ENCODE assay signal across 8 cellular contexts in the genomic region with DNA sequence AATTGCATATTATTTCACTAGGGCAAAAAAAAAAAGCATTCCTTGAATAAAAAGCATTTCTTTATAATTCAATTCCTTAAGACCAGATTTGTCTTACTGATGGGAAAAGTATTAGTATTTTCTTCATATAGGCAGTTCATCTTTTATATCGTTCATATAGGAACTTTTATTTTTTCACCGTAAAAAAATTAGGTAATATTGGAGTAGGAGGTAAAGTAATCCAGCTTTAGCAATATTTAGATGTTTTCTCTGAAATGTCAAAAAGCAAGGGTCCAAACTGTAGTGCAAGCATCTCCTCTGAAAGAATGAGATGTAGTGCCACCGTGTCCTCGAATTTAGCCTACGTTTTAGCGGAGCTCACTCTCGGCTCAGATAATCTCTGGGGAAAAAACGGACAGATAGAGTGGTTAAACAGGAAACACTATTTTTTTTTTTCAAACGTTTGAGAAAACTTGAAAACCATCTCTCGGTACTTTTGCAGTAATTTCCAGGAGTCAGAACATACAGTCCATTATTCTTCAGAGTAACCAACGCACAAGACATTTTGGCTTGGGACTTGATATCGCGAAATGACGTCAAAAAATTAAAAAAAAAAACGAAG. TPM values are rescaled to one million over a fixed set of nuclear protein-coding genes. Genes with fewer than 3 reads are reported as not detected.
DNase-seq lines count a peak whose midpoint lies in the region; ATAC-seq, FAIRE-seq and TF ChIP-seq lines count a peak whose summit lies in the region.

No MANE protein-coding gene starts in this region.

- H3K4me3 ChIP-seq in Panc1 (ENCODE audit: low read depth in 2 of 2, low read length in 2 of 2) (peak overlapping the region; percentile 67), endothelial cell of umbilical vein (replicated peaks in 1 of 3; ENCODE audit: insufficient read depth in 1 of 3, low read depth in 1 of 3, low read length in 3 of 3) (peak overlapping the region; percentile 78 to 81 (median 80)), pancreas (peak overlapping the region; percentile 73 to 90 (median 82))

- H3K4me1 ChIP-seq in Panc1 (ENCODE audit: control insufficient read depth, insufficient read depth, low read length), result no peaks in the 10 kb centered on the region; the same call in 1 of the 2 replicates
- H3K4me1 ChIP-seq in endothelial cell of umbilical vein (ENCODE audit: control insufficient read depth, extremely low read depth, insufficient read depth, low read length), result peaks cover 17% of the 10 kb centered on the region
- peaks cover 0 to 21% (median 4%) of the 10 kb centered on the region in 3 donors for H3K4me1 ChIP-seq in pancreas

- H3K9me3 ChIP-seq in Panc1 (ENCODE audit: control insufficient read depth, insufficient read depth, low read depth, low read length) (no peaks in the 10 kb centered on the region), endothelial cell of umbilical vein (replicated peaks; ENCODE audit: control insufficient read depth, insufficient read depth, low read length) (no peaks in the 10 kb centered on the region), pancreas (no peaks in the 10 kb centered on the region)

- H3K27me3 ChIP-seq in Panc1 (ENCODE audit: control insufficient read depth, insufficient read depth, low read length) (peaks cover 38% of the 10 kb centered on the region), endothelial cell of umbilical vein (ENCODE audit: control insufficient read depth in 2 of 2, insufficient read depth in 2 of 2, low read length in 2 of 2) (peaks cover 70 to 90% of the 10 kb centered on the region in 2 experiments), pancreas (peaks cover 4 to 78% (median 51%) of the 10 kb centered on the region in 4 donors)

- no peak for TF ChIP-seq CTCF in Panc1 (IDR thresholded peaks at IDR 0.05)
- TF ChIP-seq CTCF in endothelial cell of umbilical vein (IDR thresholded peaks at IDR 0.05; ENCODE audit: extremely low read depth in 1 of 2, insufficient read depth in 1 of 2, low read depth in 1 of 2, low read length in 2 of 2), result no peak
- no peak for TF ChIP-seq CTCF in pancreas (IDR thresholded peaks at IDR 0.05)

- H3K79me2 ChIP-seq in endothelial cell of umbilical vein (ENCODE audit: control insufficient read depth, insufficient read depth, low read length), result no peaks in the 10 kb centered on the region

- no peak for DNase-seq in Panc1 (ENCODE audit: low read depth, low spot score)
- peak; percentile 91 for DNase-seq in endothelial cell of umbilical vein (ENCODE audit: low read depth, low spot score)
- DNase-seq in pancreas, result no peak
- no peak for DNase-seq in D341Med (ENCODE audit: low spot score)
- no peak for DNase-seq in hepatic stellate cell (ENCODE audit: low spot score)
- DNase-seq in NCI-H146 (lab: John Stamatoyannopoulos, UW), result no peak
- DNase-seq in erythroblast (lab: John Stamatoyannopoulos, UW), result no peak

- no TSS peak for BruUV-seq in Panc1 (replicated peaks; lab: Mats Ljungman, UMichigan)
- TSS peak; percentile 37 for BruUV-seq in endothelial cell of umbilical vein (replicated peaks; lab: Mats Ljungman, UMichigan)

- TF ChIP-seq POLR2A in endothelial cell of umbilical vein (IDR thresholded peaks at IDR 0.05; ENCODE audit: low read depth, low read length) (no peak), erythroblast (IDR thresholded peaks at IDR 0.05; ENCODE audit: low read length) (no peak)

- in situ Hi-C loops in Panc1 (cut with HindIII; ENCODE audit: low pct_unique_long_range_greater_than_20kb, low sequenced_read_pairs), result no loop called here

- H3K9me1 ChIP-seq in endothelial cell of umbilical vein (replicated peaks; ENCODE audit: control insufficient read depth, extremely low read depth, insufficient read depth, low read length), result no peaks in the 10 kb centered on the region

- H3K4me2 ChIP-seq in endothelial cell of umbilical vein (ENCODE audit: insufficient read depth, low read length), result peak overlapping the region; percentile 93

- dilution Hi-C loops in endothelial cell of umbilical vein (cut with MboI; ENCODE audit: extremely low pct_ligation_motif_present, low sequenced_read_pairs), result no loop called here

- FAIRE-seq in endothelial cell of umbilical vein (lab: Jason Lieb, UNC) (peak; percentile 69), pancreas (lab: Jason Lieb, UNC) (peak; percentile 17)

- peak overlapping the region; percentile 86 for H3K9ac ChIP-seq in endothelial cell of umbilical vein (replicated peaks; ENCODE audit: extremely low read depth, insufficient read depth, low read length)

- POLR2A ChIA-PET in Panc1 (lab: Charles Lee) (interaction anchor here (0.6 to 0.7 kb wide), 3 partner anchors 17 to 346 kb away, joined by 4 to 5 read pairs (median 4); no protein-coding TSS in a partner anchor), endothelial cell of umbilical vein (lab: Charles Lee) (interaction anchor here (0.9 to 1.8 kb wide), 7 partner anchors 24 to 813 kb away, joined by 3 to 8 read pairs (median 4); a partner anchor contains a TSS)

- peak overlapping the region; percentile 94 for H2AFZ ChIP-seq in endothelial cell of umbilical vein (ENCODE audit: low read depth, low read length)

- WGBS in pancreas, 2 donors, result 0 to 2% methylated on average over 15 of the region's 15 CpGs

- intact Hi-C loops in Panc1 (cut with micrococcal nuclease; ENCODE audit: unreplicated experiment) (no loop called here), endothelial cell of umbilical vein (cut with micrococcal nuclease) (loop anchor here (1.0 to 5.0 kb wide), 4 partner anchors 23 to 843 kb away; a partner anchor contains a TSS), pancreas (cut with DNase I) (no loop called here)

- no peaks in the 10 kb centered on the region for H3K36me3 ChIP-seq in Panc1 (ENCODE audit: control insufficient read depth, insufficient read depth, low read length)
- H3K36me3 ChIP-seq in endothelial cell of umbilical vein (ENCODE audit: control insufficient read depth in 2 of 2, extremely low read depth in 1 of 2, insufficient read depth in 2 of 2, low read length in 2 of 2), result no peaks in the 10 kb centered on the region
- H3K36me3 ChIP-seq in pancreas, result no peaks in the 10 kb centered on the region

- CTCF ChIA-PET in Panc1 (lab: Charles Lee) (interaction anchor here (0.6 kb wide), 1 partner anchor 356 kb away, joined by 3 read pairs; no protein-coding TSS in a partner anchor), endothelial cell of umbilical vein (lab: Charles Lee) (interaction anchor here (0.8 to 1.5 kb wide), 13 partner anchors 9 to 844 kb away, joined by 3 to 9 read pairs (median 4); a partner anchor contains a TSS)

- no peaks in the 10 kb centered on the region for H4K20me1 ChIP-seq in endothelial cell of umbilical vein (replicated peaks; ENCODE audit: control insufficient read depth, extremely low read depth, insufficient read depth, low read length)

- peak overlapping the region; percentile 77 for H3K27ac ChIP-seq in Panc1 (ENCODE audit: low read length)
- H3K27ac ChIP-seq in endothelial cell of umbilical vein (ENCODE audit: insufficient read depth, low read depth, low read length), result peak overlapping the region; percentile 63
- peak overlapping the region; percentile 92 to 98 (median 94) for H3K27ac ChIP-seq in pancreas

- ATAC-seq in GM21723 (IDR thresholded peaks at IDR 0.05; ENCODE audit: unreplicated experiment) (peak; percentile 0), Panc1 (no peak), pancreas (peak in 1 of 4 donors; percentile 1)

TF ChIP-seq in endothelial cell of umbilical vein, 7 proteins besides CTCF, POLR2A, EP300 and RAD21 (continues in another document):
- TF ChIP-seq POLR2AphosphoS5 (IDR thresholded peaks at IDR 0.05; ENCODE audit: insufficient read depth, low read depth, low read length), result no peak
- TF ChIP-seq JUN (IDR thresholded peaks at IDR 0.05; ENCODE audit: borderline replicate concordance, insufficient read depth, insufficient read length, low read depth), result no peak
- no peak for TF ChIP-seq MYC (IDR thresholded peaks at IDR 0.05; ENCODE audit: low read depth, low read length)

RNA-seq across cellular contexts. Expression of a gene that starts 5.4 kb away (rescaled TPM):
- total RNA-seq in Panc1 (2021; ENCODE audit: unreplicated experiment), result not detected
- not detected for polyA plus RNA-seq in Panc1 (2012; ENCODE audit: insufficient read length)
- total RNA-seq in endothelial cell of umbilical vein, result not detected in 2 replicates
- not detected in 2 replicates for polyA plus RNA-seq in endothelial cell of umbilical vein
- not detected in 2 replicates for polyA plus RNA-seq in endothelial cell of umbilical vein (2011; cell fraction: cytosol; rRNA removed)
- polyA plus RNA-seq in endothelial cell of umbilical vein (2011; cell fraction: nucleus; rRNA removed), result not detected in 2 replicates
- 0.09 TPM in 1 of 2 replicates, not detected in the other for polyA plus RNA-seq in endothelial cell of umbilical vein (2012)
- polyA minus RNA-seq in endothelial cell of umbilical vein, result not detected in 2 replicates
- not detected for polyA minus RNA-seq in endothelial cell of umbilical vein (2011; cell fraction: cytosol; rRNA and poly(A)+ RNA removed)
- polyA minus RNA-seq in endothelial cell of umbilical vein (2011; cell fraction: nucleus; rRNA and poly(A)+ RNA removed), result not detected in 2 replicates
- under 1 TPM in 5 of 6 donors, not detected in 1; 0.08 to 0.47 (median 0.34) TPM for total RNA-seq in pancreas
- polyA plus RNA-seq in pancreas, result 1 to 10 TPM in 1 of 2 donors, under 1 TPM in 1; 0.53 to 1.3 TPM

RNA-seq across cellular contexts. Expression of a gene that starts 19.0 kb away (rescaled TPM):
- total RNA-seq in Panc1 (2021; ENCODE audit: unreplicated experiment) (55.1 TPM), endothelial cell of umbilical vein (21.0 and 25.1 TPM in 2 replicates), pancreas (10 to 100 TPM; 15.8 to 33.9 (median 24.0) TPM)
- 27.4 TPM for polyA plus RNA-seq in Panc1 (2012; ENCODE audit: insufficient read length)
- polyA plus RNA-seq in endothelial cell of umbilical vein (12.0 and 13.0 TPM in 2 replicates), pancreas (10 to 100 TPM; 10.6 to 25.1 TPM)
- 17.1 and 17.5 TPM in 2 replicates for polyA plus RNA-seq in endothelial cell of umbilical vein (2011; cell fraction: cytosol; rRNA removed)
- polyA plus RNA-seq in endothelial cell of umbilical vein (2011; cell fraction: nucleus; rRNA removed), result 31.3 and 34.0 TPM in 2 replicates
- 34.3 and 45.3 TPM in 2 replicates for polyA plus RNA-seq in endothelial cell of umbilical vein (2012)
- polyA minus RNA-seq in endothelial cell of umbilical vein, result 53.9 and 91.8 TPM in 2 replicates
- 21.7 TPM for polyA minus RNA-seq in endothelial cell of umbilical vein (2011; cell fraction: cytosol; rRNA and poly(A)+ RNA removed)
- polyA minus RNA-seq in endothelial cell of umbilical vein (2011; cell fraction: nucleus; rRNA and poly(A)+ RNA removed), result 11.4 and 17.4 TPM in 2 replicates

RNA-seq across cellular contexts. Expression of a gene that starts 23.7 kb away (rescaled TPM):
- total RNA-seq in Panc1 (2021; ENCODE audit: unreplicated experiment) (35.6 TPM), endothelial cell of umbilical vein (48.9 and 49.8 TPM in 2 replicates), pancreas (10 to 100 TPM; 27.9 to 43.0 (median 34.6) TPM)
- polyA plus RNA-seq in Panc1 (2012; ENCODE audit: insufficient read length), result 28.6 TPM
- polyA plus RNA-seq in endothelial cell of umbilical vein (21.0 and 22.5 TPM in 2 replicates), pancreas (10 to 100 TPM; 47.6 to 60.4 TPM)
- polyA plus RNA-seq in endothelial cell of umbilical vein (2011; cell fraction: cytosol; rRNA removed), result 33.2 and 40.0 TPM in 2 replicates
- polyA plus RNA-seq in endothelial cell of umbilical vein (2011; cell fraction: nucleus; rRNA removed), result 39.6 and 58.7 TPM in 2 replicates
- polyA plus RNA-seq in endothelial cell of umbilical vein (2012), result 36.5 and 60.6 TPM in 2 replicates
- polyA minus RNA-seq in endothelial cell of umbilical vein, result 6.3 and 10.6 TPM in 2 replicates
- polyA minus RNA-seq in endothelial cell of umbilical vein (2011; cell fraction: cytosol; rRNA and poly(A)+ RNA removed), result 3.5 TPM
- polyA minus RNA-seq in endothelial cell of umbilical vein (2011; cell fraction: nucleus; rRNA and poly(A)+ RNA removed), result 12.6 and 15.6 TPM in 2 replicates
